ENCODE assay signal across 8 cellular contexts in genomic region chr12:31118831-31119530, GRCh38. TPM values are rescaled to one million over a fixed set of nuclear protein-coding genes. Genes with fewer than 3 reads are reported as not detected.
DNase-seq lines count a peak whose midpoint lies in the region; ATAC-seq and TF ChIP-seq lines count a peak whose summit lies in the region.
"Had no signal": no experiment of that assay in that cellular context is flagged by ENCODE, and none has a peak within 500 bp of the region (broad histone marks: within the 10 kb centered on the region; RNA-seq: fewer than 3 reads in every experiment).

No MANE protein-coding gene starts in this region.

- peaks cover 6% of the 10 kb centered on the region for H3K27me3 Mint-ChIP-seq in IgD-negative memory B cell
- H3K27me3 Mint-ChIP-seq in endothelial cell (ENCODE audit: unreplicated experiment): peaks cover 7% of the 10 kb centered on the region

- peak overlapping the region; percentile 53 to 95 (median 86) for H3K4me3 Mint-ChIP-seq in IgD-negative memory B cell
- H3K4me3 Mint-ChIP-seq in endothelial cell (ENCODE audit: unreplicated experiment): peak overlapping the region; percentile 56
- H3K4me3 Mint-ChIP-seq: T-helper 1 cell treated with Interleukin-12 subunit alpha and Interleukin-12 subunit beta and Interleukin-4 antibody, amounts not matched to agents 30 μg/mL and 1 μg/mL, for 36 hours had no signal

- H3K9me3 ChIP-seq in SK-N-SH (no peaks in the 10 kb centered on the region), ovary (no peaks in the 10 kb centered on the region)

- CTCF ChIA-PET in SK-N-SH (lab: Yijun Ruan, JAX): interaction anchor here (0.9 kb wide), 2 partner anchors 120 to 153 kb away, joined by 3 read pairs; no protein-coding TSS in a partner anchor

- H3F3A ChIP-seq in SK-N-SH (replicated peaks; ENCODE audit: insufficient read depth): peaks cover 3% of the 10 kb centered on the region

- no peak overlapping the region for H3K9ac ChIP-seq in SK-N-SH

- intact Hi-C loops in ovary (cut with DNase I): no loop called here

- peak overlapping the region; percentile 90 for H3K4me2 ChIP-seq in SK-N-SH

- H3K36me3 ChIP-seq in SK-N-SH (replicated peaks in 1 of 2; ENCODE audit: control insufficient read depth in 1 of 2, insufficient read depth in 2 of 2, low read length in 1 of 2) (no peaks in the 10 kb centered on the region), ovary (no peaks in the 10 kb centered on the region)

- no peak for TF ChIP-seq EP300 in SK-N-SH (IDR thresholded peaks at IDR 0.05; ENCODE audit: borderline replicate concordance in 1 of 2, low read depth in 1 of 2, low read length in 1 of 2)
- no peak for TF ChIP-seq EP300 in ovary (IDR thresholded peaks at IDR 0.05)

- H3K27ac Mint-ChIP-seq in IgD-negative memory B cell (peak overlapping the region in 1 of 3 donors; percentile 82), endothelial cell (ENCODE audit: unreplicated experiment) (no peak overlapping the region)
- H3K27ac Mint-ChIP-seq: T-helper 1 cell treated with Interleukin-12 subunit alpha and Interleukin-12 subunit beta and Interleukin-4 antibody, amounts not matched to agents 30 μg/mL and 1 μg/mL, for 36 hours had no signal

- H3K27me3 ChIP-seq in SK-N-SH (ENCODE audit: insufficient read depth) (no peaks in the 10 kb centered on the region; the same call in 1 of the 2 replicates), ovary (no peaks in the 10 kb centered on the region)

- ATAC-seq in GM18502 (IDR thresholded peaks at IDR 0.05; ENCODE audit: poor library complexity, unreplicated experiment) (peak; percentile 49), GM18909 (IDR thresholded peaks at IDR 0.05; ENCODE audit: poor library complexity, unreplicated experiment) (no peak)

- peak overlapping the region; percentile 68; the same call in 1 of the 2 replicates for H2AFZ ChIP-seq in SK-N-SH (ENCODE audit: low read depth)

- no peaks in the 10 kb centered on the region for H3K79me2 ChIP-seq in SK-N-SH (ENCODE audit: insufficient read depth)

- H3K9me2 ChIP-seq in SK-N-SH: no peaks in the 10 kb centered on the region

- no peak for TF ChIP-seq CTCF in SK-N-SH (IDR thresholded peaks at IDR 0.05)
- no peak for TF ChIP-seq CTCF in endothelial cell (IDR thresholded peaks at IDR 0.05; ENCODE audit: unreplicated experiment)
- TF ChIP-seq CTCF in ovary (IDR thresholded peaks at IDR 0.05): no peak

- peak; percentile 72 for DNase-seq in SK-N-SH
- peak; percentile 30 for DNase-seq in endothelial cell (ENCODE audit: low spot score)
- peak in 4 of 5 donors; percentile 58 to 74 (median 68) for DNase-seq in ovary
- DNase-seq in superior temporal gyrus (ENCODE audit: extremely low spot score): no peak

- WGBS in SK-N-SH (ENCODE audit: low lambda C conversion rate): 20% methylated on average over 25 of the region's 38 CpGs
- 16 to 43% (median 18%) methylated on average over 29 to 38 of the region's 38 CpGs for WGBS in ovary, 3 donors

- no peaks in the 10 kb centered on the region for H4K20me1 ChIP-seq in SK-N-SH (ENCODE audit: insufficient read depth)

- no peaks in the 10 kb centered on the region for H3K36me3 Mint-ChIP-seq in IgD-negative memory B cell
- H3K36me3 Mint-ChIP-seq in endothelial cell (ENCODE audit: low read depth, unreplicated experiment): no peaks in the 10 kb centered on the region

- no peak overlapping the region for H3K27ac ChIP-seq in SK-N-SH (ENCODE audit: low read depth in 2 of 2, low read length in 1 of 2)
- no peak overlapping the region for H3K27ac ChIP-seq in ovary

- H3K9me3 Mint-ChIP-seq in IgD-negative memory B cell (peaks cover 0 to 2% (median 0%) of the 10 kb centered on the region in 3 donors), endothelial cell (ENCODE audit: unreplicated experiment) (no peaks in the 10 kb centered on the region)
- H3K9me3 Mint-ChIP-seq: T-helper 1 cell treated with Interleukin-12 subunit alpha and Interleukin-12 subunit beta and Interleukin-4 antibody, amounts not matched to agents 30 μg/mL and 1 μg/mL, for 36 hours had no signal

- H3K4me3 ChIP-seq in SK-N-SH (ENCODE audit: low read depth in 2 of 2, low read length in 1 of 2) (peak overlapping the region; percentile 39 to 45; a peak in 3 of 4 replicates), ovary (peak overlapping the region; percentile 36)

- POLR2A ChIA-PET in SK-N-SH (lab: Yijun Ruan, JAX): no interaction called here

- TF ChIP-seq POLR2A in ovary (IDR thresholded peaks at IDR 0.05): no peak

- H3K4me1 ChIP-seq in SK-N-SH (ENCODE audit: control insufficient read depth in 1 of 2, insufficient read depth in 2 of 2, low read depth in 1 of 2, low read length in 1 of 2) (peaks cover 0 to 31% of the 10 kb centered on the region in 2 experiments; a peak in 1 of 4 replicates), ovary (ENCODE audit: insufficient read depth) (peaks cover 2% of the 10 kb centered on the region)

- H3K4me1 Mint-ChIP-seq in IgD-negative memory B cell (peaks cover 0 to 7% (median 3%) of the 10 kb centered on the region in 3 donors), endothelial cell (ENCODE audit: unreplicated experiment) (no peaks in the 10 kb centered on the region)

- TF ChIP-seq RAD21 in SK-N-SH (IDR thresholded peaks at IDR 0.05; ENCODE audit: low read length): no peak

TF ChIP-seq in SK-N-SH, 30 proteins besides CTCF, POLR2A, EP300 and RAD21:
- TF ChIP-seq SIN3A (IDR thresholded peaks at IDR 0.05; ENCODE audit: borderline replicate concordance, low read depth, low read length): no peak
- TF ChIP-seq RCOR1 (IDR thresholded peaks at IDR 0.05; ENCODE audit: low read length): no peak
- no peak for TF ChIP-seq TAF1 (IDR thresholded peaks at IDR 0.05; ENCODE audit: borderline replicate concordance, low read depth, low read length)
- TF ChIP-seq NFIC (IDR thresholded peaks at IDR 0.05; ENCODE audit: borderline replicate concordance): no peak
- no peak for TF ChIP-seq USF2 (IDR thresholded peaks at IDR 0.05; ENCODE audit: borderline replicate concordance, low read depth, low read length)
- peak; percentile 13 for TF ChIP-seq CHD2 (IDR thresholded peaks at IDR 0.05; ENCODE audit: low read length, partially characterized antibody)

RNA-seq across cellular contexts. Expression of gene DDX11, which starts 45.3 kb away (rescaled TPM):
- polyA plus RNA-seq in IgD-negative memory B cell: 22.3 TPM
- polyA plus RNA-seq in SK-N-SH (2012; rRNA removed): 33.4 and 38.3 TPM in 2 replicates
- polyA plus RNA-seq in SK-N-SH (2012; cell fraction: cytosol; rRNA removed): 7.8 and 12.2 TPM in 2 replicates
- 221 and 235 TPM in 2 replicates for polyA plus RNA-seq in SK-N-SH (2012; cell fraction: nucleus; rRNA removed)
- 40.2 TPM for total RNA-seq in endothelial cell (ENCODE audit: unreplicated experiment)
- 10 to 100 TPM in 6 of 7 donors, 1 to 10 TPM in 1; 7.1 to 41.4 (median 15.3) TPM for total RNA-seq in ovary
- polyA plus RNA-seq in ovary: 10 to 100 TPM in 1 of 2 donors, 1 to 10 TPM in 1; 4.2 to 16.1 TPM
